ENCODE assay signal across 14 cellular contexts in genomic region chrX:13876652-13877051, GRCh38. TPM values are rescaled to one million over a fixed set of nuclear protein-coding genes. Genes with fewer than 3 reads are reported as not detected.
DNase-seq lines count a peak whose midpoint lies in the region; ATAC-seq and TF ChIP-seq lines count a peak whose summit lies in the region.
"Had no signal": no experiment of that assay in that cellular context is flagged by ENCODE, and none has a peak within 500 bp of the region (broad histone marks: within the 10 kb centered on the region; RNA-seq: fewer than 3 reads in every experiment).

No MANE protein-coding gene starts in this region.

- ATAC-seq in SK-N-SH treated with all-trans-retinoic acid at 6 μM for 48 hours: no peak
- ATAC-seq: activated CD8-positive, alpha-beta T cell treated with anti-CD3 and anti-CD28 coated beads for 36 hours; lower lobe of right lung had no signal

- H3K36me3 ChIP-seq in SK-N-SH (replicated peaks in 1 of 2; ENCODE audit: control insufficient read depth in 1 of 2, insufficient read depth in 2 of 2, low read length in 1 of 2): no peaks in the 10 kb centered on the region
- H3K36me3 ChIP-seq in adipocyte (ENCODE audit: control insufficient read depth, insufficient read depth, low read length, severe bottlenecking): no peaks in the 10 kb centered on the region
- H3K36me3 ChIP-seq in ovary: no peaks in the 10 kb centered on the region
- H3K36me3 ChIP-seq: lower lobe of right lung had no signal

- H3K9me2 ChIP-seq in SK-N-SH: no peaks in the 10 kb centered on the region

- H4K20me1 ChIP-seq in SK-N-SH (ENCODE audit: insufficient read depth): no peaks in the 10 kb centered on the region

- no peaks in the 10 kb centered on the region for H3K79me2 ChIP-seq in SK-N-SH (ENCODE audit: insufficient read depth)

- no peak overlapping the region for H3K4me3 ChIP-seq in SK-N-SH (ENCODE audit: low read depth in 2 of 2, low read length in 1 of 2)
- no peak overlapping the region for H3K4me3 ChIP-seq in adipocyte (ENCODE audit: low read length)
- no peak overlapping the region for H3K4me3 ChIP-seq in ovary
- H3K4me3 ChIP-seq: lower lobe of right lung had no signal

- peak overlapping the region; percentile 84; the same call in 1 of the 2 replicates for H2AFZ ChIP-seq in SK-N-SH (ENCODE audit: low read depth)

- no peaks in the 10 kb centered on the region for H3F3A ChIP-seq in SK-N-SH (replicated peaks; ENCODE audit: insufficient read depth)

- H3K9ac ChIP-seq in SK-N-SH (no peak overlapping the region), adipocyte (ENCODE audit: low read length) (no peak overlapping the region)

- no peak for TF ChIP-seq POLR2A in ovary (IDR thresholded peaks at IDR 0.05)

- H3K27ac ChIP-seq in SK-N-SH (ENCODE audit: low read depth in 2 of 2, low read length in 1 of 2) (no peak overlapping the region), substantia nigra (ENCODE audit: low read depth, low read length, poor library complexity, severe bottlenecking) (peak overlapping the region; percentile 53), ovary (no peak overlapping the region)
- H3K27ac ChIP-seq: lower lobe of right lung had no signal

- no peak for TF ChIP-seq RAD21 in SK-N-SH (IDR thresholded peaks at IDR 0.05; ENCODE audit: low read length)

- H3K4me1 ChIP-seq in SK-N-SH (ENCODE audit: control insufficient read depth in 1 of 2, insufficient read depth in 2 of 2, low read depth in 1 of 2, low read length in 1 of 2): no peaks in the 10 kb centered on the region
- no peaks in the 10 kb centered on the region for H3K4me1 ChIP-seq in adipocyte (ENCODE audit: control insufficient read depth, insufficient read depth, low read length)
- H3K4me1 ChIP-seq in ovary (ENCODE audit: insufficient read depth): no peaks in the 10 kb centered on the region
- H3K4me1 ChIP-seq: lower lobe of right lung had no signal

- POLR2A ChIA-PET in SK-N-SH (lab: Yijun Ruan, JAX): no interaction called here

- TF ChIP-seq EP300 in SK-N-SH (IDR thresholded peaks at IDR 0.05; ENCODE audit: borderline replicate concordance in 1 of 2, low read depth in 1 of 2, low read length in 1 of 2): no peak
- TF ChIP-seq EP300 in ovary (IDR thresholded peaks at IDR 0.05): no peak

- 0% methylated on average over 1 of the region's 4 CpGs for WGBS in SK-N-SH (ENCODE audit: low lambda C conversion rate)
- 65 to 66% (median 65%) methylated on average over 4 of the region's 4 CpGs for WGBS in ovary, 3 donors

- H3K4me2 ChIP-seq in SK-N-SH: no peak overlapping the region

- H3K9me3 ChIP-seq in SK-N-SH (no peaks in the 10 kb centered on the region), adipocyte (ENCODE audit: control insufficient read depth, low read length) (no peaks in the 10 kb centered on the region), ovary (no peaks in the 10 kb centered on the region)
- H3K9me3 ChIP-seq: lower lobe of right lung had no signal

- intact Hi-C loops in ovary (cut with DNase I): no loop called here

- CTCF ChIA-PET in SK-N-SH (lab: Yijun Ruan, JAX): no interaction called here

- DNase-seq in SK-N-SH: no peak
- DNase-seq in adipocyte (ENCODE audit: low read depth): peak; percentile 22
- DNase-seq in foreskin melanocyte: peak; percentile 44
- peak in 5 of 49 donors; percentile 2 to 17 (median 3) for DNase-seq in substantia nigra (lab: John Stamatoyannopoulos, UW)
- no peak for DNase-seq in ovary
- no peak for DNase-seq in pons (ENCODE audit: low spot score)
- no peak for DNase-seq in stimulated activated CD4-positive, alpha-beta T cell treated with anti-CD3 and anti-CD28 coated beads, Interleukin-15, amount 100 ng/mL, for 24 hours
- DNase-seq: activated CD8-positive, alpha-beta T cell treated with anti-CD3 and anti-CD28 coated beads for 36 hours; activated effector memory CD4-positive, alpha-beta T cell treated with anti-CD3 and anti-CD28 coated beads, Interleukin-2, amount 50 U/mL, for 16 hours; Calu3; lower lobe of right lung; NCI-H1417; NCI-H526 treated with DMSO at 0.1 percent for 48 hours had no signal

- H3K27me3 ChIP-seq in SK-N-SH (ENCODE audit: insufficient read depth) (peaks cover 8% of the 10 kb centered on the region; the same call in 1 of the 2 replicates), adipocyte (replicated peaks; ENCODE audit: control insufficient read depth, insufficient read depth, low read length) (peaks cover 15% of the 10 kb centered on the region), ovary (no peaks in the 10 kb centered on the region)

- TF ChIP-seq CTCF in SK-N-SH (IDR thresholded peaks at IDR 0.05) (no peak), ovary (IDR thresholded peaks at IDR 0.05) (no peak)

TF ChIP-seq in SK-N-SH, 30 proteins besides CTCF, POLR2A, EP300 and RAD21:
- TF ChIP-seq FOSL2 (IDR thresholded peaks at IDR 0.05; ENCODE audit: borderline replicate concordance, low read depth) (0 out of 2 replicates have a peak, but pooled peaks have one; percentile 5), TAF1 (IDR thresholded peaks at IDR 0.05; ENCODE audit: borderline replicate concordance, low read depth, low read length) (no peak), NFIC (IDR thresholded peaks at IDR 0.05; ENCODE audit: borderline replicate concordance) (no peak)

TF ChIP-seq in SK-N-SH treated with all-trans-retinoic acid at 6 μM for 48 hours, 23 proteins besides CTCF, POLR2A, EP300 and RAD21:
- TF ChIP-seq ISL1 (CRISPR knock-in tag; IDR thresholded peaks at IDR 0.05): no peak
- no peak for TF ChIP-seq ZNF70 (CRISPR knock-in tag; IDR thresholded peaks at IDR 0.05)

RNA-seq across cellular contexts. Expression of gene GPM6B, which starts 59.8 kb away (rescaled TPM):
- polyA plus RNA-seq in SK-N-SH (2012; rRNA removed) (0.71 and 1.2 TPM in 2 replicates), ovary (1 to 10 TPM; 3.4 to 9.4 TPM)
- polyA plus RNA-seq in SK-N-SH (2012; cell fraction: cytosol; rRNA removed): 0.73 and 2.3 TPM in 2 replicates
- 0.16 and 0.68 TPM in 2 replicates for polyA plus RNA-seq in SK-N-SH (2012; cell fraction: nucleus; rRNA removed)
- total RNA-seq in ovary: 1 to 10 TPM in 6 of 7 donors, under 1 TPM in 1; 1.00 to 5.1 (median 4.2) TPM
- total RNA-seq: activated CD8-positive, alpha-beta T cell treated with anti-CD3 and anti-CD28 coated beads for 36 hours had no signal

Comparison
In these comparisons a context has a peak if more than half of its experiments do, and no peak if none do; other contexts are left out.
1. DNase-seq: peak in adipocyte (single experiment) and foreskin melanocyte (single experiment); none in SK-N-SH (single experiment), ovary (0 of 5), pons (single experiment) and stimulated activated CD4-positive, alpha-beta T cell treated with anti-CD3 and anti-CD28 coated beads, Interleukin-15, amount 100 ng/mL, for 24 hours (single experiment).